ENCODE assay signal across 8 cellular contexts in the genomic region with DNA sequence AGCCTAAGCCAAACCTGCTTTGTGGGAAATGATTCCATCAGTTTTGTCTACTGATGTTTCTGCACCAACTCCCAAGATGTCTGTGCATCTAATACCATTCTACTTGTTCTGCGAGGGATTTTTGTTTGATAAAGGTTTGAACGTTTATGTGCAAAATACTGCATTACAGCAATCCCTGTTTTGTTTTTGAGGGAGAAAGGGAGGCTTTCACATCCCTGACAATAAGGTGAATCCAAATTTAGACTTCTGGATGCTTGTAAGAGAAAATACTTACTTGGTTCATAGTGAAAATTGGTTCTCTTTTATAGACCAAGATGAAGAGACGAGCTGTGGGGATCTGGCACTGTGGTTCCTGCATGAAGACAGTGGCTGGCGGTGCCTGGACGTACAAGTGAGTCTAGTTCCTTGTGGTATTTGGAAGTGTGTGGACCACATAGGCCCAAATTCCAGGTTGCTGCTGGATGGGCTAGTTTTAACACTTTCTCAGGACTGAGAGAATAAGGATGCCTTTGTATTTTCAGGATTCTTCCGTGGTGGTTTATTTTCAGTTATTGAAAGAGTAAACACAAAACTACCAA. TPM values are rescaled to one million over a fixed set of nuclear protein-coding genes. Genes with fewer than 3 reads are reported as not detected.
DNase-seq lines count a peak whose midpoint lies in the region; ATAC-seq and TF ChIP-seq lines count a peak whose summit lies in the region.
"Had no signal": no experiment of that assay in that cellular context is flagged by ENCODE, and none has a peak within 500 bp of the region (broad histone marks: within the 10 kb centered on the region; RNA-seq: fewer than 3 reads in every experiment).

No MANE protein-coding gene starts in this region.

- TF ChIP-seq EP300 in gastroesophageal sphincter (IDR thresholded peaks at IDR 0.05): no peak

- CTCF ChIA-PET in HEK293T (lab: Yijun Ruan, JAX): no interaction called here

- WGBS in gastroesophageal sphincter (ENCODE audit: low coverage in 1 of 2), 2 donors: 11 to 13% methylated on average over 4 to 6 of the region's 6 CpGs
- whole genome bisulfite sequencing in spleen, 5 donors: 14 to 23% (median 18%) methylated on average over 6 of the region's 6 CpGs

- H3K4me1 ChIP-seq in gastroesophageal sphincter (peaks cover 5 to 51% (median 12%) of the 10 kb centered on the region in 3 donors), spleen (peaks cover 19 to 82% (median 57%) of the 10 kb centered on the region in 6 donors)

- ATAC-seq in gastroesophageal sphincter: no peak

- H3K36me3 ChIP-seq in WERI-Rb-1 (peaks cover 60% of the 10 kb centered on the region), gastroesophageal sphincter (peaks cover 0 to 52% of the 10 kb centered on the region in 2 donors), spleen (peaks cover 6 to 55% (median 50%) of the 10 kb centered on the region in 6 donors)

- DNase-seq in HFF-Myc (ENCODE audit: extremely low read depth, low read depth): no peak
- DNase-seq in WERI-Rb-1: no peak
- no peak for DNase-seq in spleen
- DNase-seq in T-helper 9 cell: no peak
- DNase-seq in activated CD4-positive, CD25-positive, alpha-beta regulatory T cell treated with anti-CD3 and anti-CD28 coated beads, Interleukin-2, amount 50 U/mL, for 72 hours: no peak
- DNase-seq in HEK293T (ENCODE audit: extremely low spot score): no peak
- DNase-seq: NCI-H1092 had no signal

- TF ChIP-seq POLR2A in gastroesophageal sphincter (IDR thresholded peaks at IDR 0.05): no peak
- TF ChIP-seq POLR2A in spleen (IDR thresholded peaks at IDR 0.05): no peak

- H3K4me3 ChIP-seq in HFF-Myc (replicated peaks; ENCODE audit: low read depth, low read length) (peak overlapping the region; percentile 94), WERI-Rb-1 (ENCODE audit: low read depth, low read length) (peak overlapping the region; percentile 98), gastroesophageal sphincter (peak overlapping the region; percentile 53 to 66), spleen (peak overlapping the region; percentile 59 to 90 (median 76))

- intact Hi-C loops in spleen (cut with DNase I; ENCODE audit: low total_unique reads): loop anchor here (10.0 kb wide), 1 partner anchor 85 kb away; the partner anchor contains the start of gene SMARCAL1

- H3K27me3 ChIP-seq in WERI-Rb-1 (ENCODE audit: insufficient read depth, low read depth, severe bottlenecking): no peaks in the 10 kb centered on the region
- no peaks in the 10 kb centered on the region for H3K27me3 ChIP-seq in gastroesophageal sphincter
- no peaks in the 10 kb centered on the region for H3K27me3 ChIP-seq in spleen (replicated peaks in 1 of 7)

- TF ChIP-seq CTCF in HFF-Myc (IDR thresholded peaks at IDR 0.05; ENCODE audit: low read depth, low read length, missing control alignments) (no peak), WERI-Rb-1 (IDR thresholded peaks at IDR 0.05; ENCODE audit: low read depth, low read length) (no peak), gastroesophageal sphincter (IDR thresholded peaks at IDR 0.05) (no peak), spleen (IDR thresholded peaks at IDR 0.05 in 8 of 11, conservative IDR thresholded peaks at IDR 0.05 in 3 of 11) (no peak)

- no peaks in the 10 kb centered on the region for H3K9me3 ChIP-seq in WERI-Rb-1 (ENCODE audit: severe bottlenecking)
- H3K9me3 ChIP-seq in gastroesophageal sphincter: no peaks in the 10 kb centered on the region
- H3K9me3 ChIP-seq in spleen: no peaks in the 10 kb centered on the region

- H3K27ac ChIP-seq in WERI-Rb-1 (peak overlapping the region; percentile 88), gastroesophageal sphincter (peak overlapping the region in 3 of 4 donors; percentile 82 to 90 (median 86)), spleen (peak overlapping the region in 7 of 8 donors; percentile 79 to 90 (median 85))

- POLR2A ChIA-PET in HEK293T (lab: Yijun Ruan, JAX): no interaction called here

TF ChIP-seq in HEK293T, 16 proteins besides CTCF, POLR2A, EP300 and RAD21:
- TF ChIP-seq FOXK2 (IDR thresholded peaks at IDR 0.05) (no peak), ARNT (IDR thresholded peaks at IDR 0.05) (no peak), LEF1 (IDR thresholded peaks at IDR 0.05; ENCODE audit: borderline replicate concordance) (no peak), FOXA1 (IDR thresholded peaks at IDR 0.05) (no peak), PKNOX1 (IDR thresholded peaks at IDR 0.05) (no peak), FOXM1 (IDR thresholded peaks at IDR 0.05; ENCODE audit: borderline replicate concordance) (no peak)

RNA-seq across cellular contexts. Expression of gene RPL37A, which starts 1.1 kb away (rescaled TPM):
- total RNA-seq in gastroesophageal sphincter (1,000 to 10,000 TPM; 1,140 to 1,987 (median 1,653) TPM), spleen (1,000 to 10,000 TPM in 4 of 7 donors, 100 to 1,000 TPM in 3; 688 to 2,288 (median 1,633) TPM)
- polyA plus RNA-seq in spleen: 1,000 to 10,000 TPM; 5,553 to 9,110 (median 7,989) TPM
